In genomic region chr19:41479757-41480191, GRCh38 we compare ENCODE assay signal across 14 cellular contexts. TPM values are rescaled to one million over a fixed set of nuclear protein-coding genes. Genes with fewer than 3 reads are reported as not detected.
DNase-seq lines count a peak whose midpoint lies in the region; ATAC-seq and TF ChIP-seq lines count a peak whose summit lies in the region.
"Had no signal": no experiment of that assay in that cellular context is flagged by ENCODE, and none has a peak within 500 bp of the region (broad histone marks: within the 10 kb centered on the region; RNA-seq: fewer than 3 reads in every experiment).

No MANE protein-coding gene starts in this region.

- H3K36me3 ChIP-seq in body of pancreas (replicated peaks in 1 of 2; ENCODE audit: insufficient read depth in 1 of 2, low read depth in 2 of 2) (no peaks in the 10 kb centered on the region), testis (ENCODE audit: low read depth, missing control alignments) (no peaks in the 10 kb centered on the region), ascending aorta (no peaks in the 10 kb centered on the region)

- TF ChIP-seq CTCF in body of pancreas (IDR thresholded peaks at IDR 0.05), result no peak
- no peak for TF ChIP-seq CTCF in testis (IDR thresholded peaks at IDR 0.05)
- TF ChIP-seq CTCF in ascending aorta (IDR thresholded peaks at IDR 0.05), result no peak

- H3K27ac ChIP-seq in body of pancreas (peak overlapping the region in 2 of 4 donors; percentile 26 to 39), testis (peak overlapping the region in 1 of 2 donors; percentile 58), ascending aorta (no peak overlapping the region)

- peak; percentile 67 for ATAC-seq in body of pancreas
- ATAC-seq in HG03025 (IDR thresholded peaks at IDR 0.05; ENCODE audit: low FRiP score, unreplicated experiment), result no peak
- ATAC-seq: GM12878 had no signal

- H3K9me3 ChIP-seq in body of pancreas, result no peaks in the 10 kb centered on the region
- H3K9me3 ChIP-seq in testis, result no peaks in the 10 kb centered on the region
- no peaks in the 10 kb centered on the region for H3K9me3 ChIP-seq in ascending aorta

- no peak overlapping the region for H3K4me3 ChIP-seq in body of pancreas
- H3K4me3 ChIP-seq in testis, result peak overlapping the region in 1 of 2 donors; percentile 1
- no peak overlapping the region for H3K4me3 ChIP-seq in ascending aorta
- H3K4me3 ChIP-seq: GM12878 had no signal

- DNase-seq in NCI-H748 (lab: John Stamatoyannopoulos, UW; ENCODE audit: unreplicated experiment) (peak; percentile 44), NCI-H748 treated with DMSO at 0.1 percent for 48 hours (lab: John Stamatoyannopoulos, UW) (no peak), body of pancreas (peak; percentile 23 to 76 (median 40)), kidney tubule cell (ENCODE audit: low spot score) (peak; percentile 21), testis (peak; percentile 62), ascending aorta (ENCODE audit: low spot score in 2 of 2) (no peak), SIG-M5 treated with dmso at 0.1 percent for 504 hours (lab: John Stamatoyannopoulos, UW; ENCODE audit: unreplicated experiment) (no peak)
- DNase-seq: activated naive CD4-positive, alpha-beta T cell treated with anti-CD3 and anti-CD28 coated beads, Interleukin-2, amount 10 ng/mL, durations not matched to agents 7 days and 5 days; DMS153; NCI-H2081 treated with DMSO at 0.1 percent for 48 hours had no signal

- intact Hi-C loops in body of pancreas (cut with DNase I) (no loop called here), testis (cut with DNase I; ENCODE audit: low total_unique reads) (no loop called here), ascending aorta (cut with DNase I) (no loop called here)

- H3K4me1 ChIP-seq in body of pancreas, result no peaks in the 10 kb centered on the region
- no peaks in the 10 kb centered on the region for H3K4me1 ChIP-seq in testis
- H3K4me1 ChIP-seq in ascending aorta, result no peaks in the 10 kb centered on the region

- TF ChIP-seq POLR2A in body of pancreas (IDR thresholded peaks at IDR 0.05), result no peak
- no peak for TF ChIP-seq POLR2A in testis (IDR thresholded peaks at IDR 0.05)

- H3K27me3 ChIP-seq in body of pancreas (no peaks in the 10 kb centered on the region), testis (no peaks in the 10 kb centered on the region), ascending aorta (no peaks in the 10 kb centered on the region)

- 54 to 66% methylated on average over 5 to 8 of the region's 8 CpGs for WGBS in body of pancreas, 2 donors
- 37 to 41% methylated on average over 6 to 8 of the region's 8 CpGs for WGBS in testis, 2 donors

RNA-seq across cellular contexts. Expression of gene ERICH4, which starts 36.8 kb away (rescaled TPM):
- not detected for total RNA-seq in body of pancreas
- total RNA-seq in testis, result 1 to 10 TPM in 1 of 2 donors, not detected in 1; 1.8 TPM
- polyA plus RNA-seq in testis (ENCODE audit: insufficient read depth, low read depth, low replicate concordance), result 0.61 TPM
- not detected for total RNA-seq in ascending aorta
- total RNA-seq: fibroblast of villous mesenchyme, GM12878, kidney epithelial cell had no signal
- polyA plus RNA-seq: GM12878 had no signal

RNA-seq across cellular contexts. Expression of gene DMAC2, which starts 40.1 kb away (rescaled TPM):
- 10 to 100 TPM; 13.5 to 45.5 TPM for total RNA-seq in body of pancreas
- 10 to 100 TPM; 26.7 to 35.8 TPM for total RNA-seq in testis
- 24.6 TPM for polyA plus RNA-seq in testis (ENCODE audit: insufficient read depth, low read depth, low replicate concordance)
- 21.2 TPM for total RNA-seq in ascending aorta

RNA-seq across cellular contexts. Expression of gene B3GNT8, which starts 52.6 kb away (rescaled TPM):
- total RNA-seq in body of pancreas (1 to 10 TPM; 3.6 to 9.1 TPM), testis (1 to 10 TPM; 1.0 to 1.2 TPM), ascending aorta (3.7 TPM)
- 1.3 TPM for polyA plus RNA-seq in testis (ENCODE audit: insufficient read depth, low read depth, low replicate concordance)

Comparison
In these comparisons a context has a peak if more than half of its experiments do, and no peak if none do; other contexts are left out.
1. DNase-seq: peak in NCI-H748 (single experiment), body of pancreas (4 of 4), kidney tubule cell (single experiment) and testis (single experiment); none in NCI-H748 treated with DMSO at 0.1 percent for 48 hours (single experiment), ascending aorta (0 of 2) and SIG-M5 treated with dmso at 0.1 percent for 504 hours (single experiment).